ENCODE assay signal across 1 cellular context in genomic region chr5:157487358-157487757, GRCh38.
TF ChIP-seq lines count a peak whose summit lies in the region.

No MANE protein-coding gene starts in this region.

TF ChIP-seq in HEK293, 187 proteins besides CTCF, POLR2A, EP300 and RAD21:
- TF ChIP-seq ZNF701 (tag by site-specific recombination; IDR thresholded peaks at IDR 0.05) (no peak), KLF1 (tag by site-specific recombination; IDR thresholded peaks at IDR 0.05) (peak; percentile 89), ELK4 (IDR thresholded peaks at IDR 0.05; ENCODE audit: borderline replicate concordance, low read depth, low read length) (no peak), ZBTB10 (tag by site-specific recombination; IDR thresholded peaks at IDR 0.05) (no peak), PRDM10 (tag by site-specific recombination; IDR thresholded peaks at IDR 0.05) (no peak), ZNF555 (tag by site-specific recombination; conservative IDR thresholded peaks at IDR 0.05) (no peak), ZNF704 (tag by site-specific recombination; IDR thresholded peaks at IDR 0.05) (no peak), ZNF433 (tag by site-specific recombination; IDR thresholded peaks at IDR 0.05; ENCODE audit: low read depth) (no peak)
TF ChIP-seq in HEK293: peak in this region for 1.
